ENCODE assay signal across 1 cellular context in the genomic region with DNA sequence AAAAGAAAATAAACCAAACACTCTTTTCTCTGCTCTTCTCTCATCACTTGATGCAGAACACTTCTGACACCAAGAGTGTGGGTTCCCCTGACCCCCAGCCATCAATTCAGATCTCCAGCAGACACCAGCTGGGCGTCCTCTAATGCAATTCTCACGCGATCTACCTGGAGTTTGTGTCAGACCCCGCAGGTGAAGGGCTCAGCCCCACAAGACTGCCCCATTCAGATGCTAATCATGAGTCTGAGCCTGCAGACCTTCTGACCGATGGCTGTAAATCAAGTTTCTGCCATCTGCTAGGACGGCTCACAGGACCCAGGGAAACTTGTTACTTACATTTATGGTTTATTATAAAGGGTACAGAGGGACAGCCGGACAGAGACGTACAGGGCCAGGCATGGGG.
TF ChIP-seq lines count a peak whose summit lies in the region.

No MANE protein-coding gene starts in this region.

TF ChIP-seq in GM23338, 12 proteins besides CTCF, POLR2A, EP300 and RAD21 (continued from another document):
- TF ChIP-seq, protein P1, sequence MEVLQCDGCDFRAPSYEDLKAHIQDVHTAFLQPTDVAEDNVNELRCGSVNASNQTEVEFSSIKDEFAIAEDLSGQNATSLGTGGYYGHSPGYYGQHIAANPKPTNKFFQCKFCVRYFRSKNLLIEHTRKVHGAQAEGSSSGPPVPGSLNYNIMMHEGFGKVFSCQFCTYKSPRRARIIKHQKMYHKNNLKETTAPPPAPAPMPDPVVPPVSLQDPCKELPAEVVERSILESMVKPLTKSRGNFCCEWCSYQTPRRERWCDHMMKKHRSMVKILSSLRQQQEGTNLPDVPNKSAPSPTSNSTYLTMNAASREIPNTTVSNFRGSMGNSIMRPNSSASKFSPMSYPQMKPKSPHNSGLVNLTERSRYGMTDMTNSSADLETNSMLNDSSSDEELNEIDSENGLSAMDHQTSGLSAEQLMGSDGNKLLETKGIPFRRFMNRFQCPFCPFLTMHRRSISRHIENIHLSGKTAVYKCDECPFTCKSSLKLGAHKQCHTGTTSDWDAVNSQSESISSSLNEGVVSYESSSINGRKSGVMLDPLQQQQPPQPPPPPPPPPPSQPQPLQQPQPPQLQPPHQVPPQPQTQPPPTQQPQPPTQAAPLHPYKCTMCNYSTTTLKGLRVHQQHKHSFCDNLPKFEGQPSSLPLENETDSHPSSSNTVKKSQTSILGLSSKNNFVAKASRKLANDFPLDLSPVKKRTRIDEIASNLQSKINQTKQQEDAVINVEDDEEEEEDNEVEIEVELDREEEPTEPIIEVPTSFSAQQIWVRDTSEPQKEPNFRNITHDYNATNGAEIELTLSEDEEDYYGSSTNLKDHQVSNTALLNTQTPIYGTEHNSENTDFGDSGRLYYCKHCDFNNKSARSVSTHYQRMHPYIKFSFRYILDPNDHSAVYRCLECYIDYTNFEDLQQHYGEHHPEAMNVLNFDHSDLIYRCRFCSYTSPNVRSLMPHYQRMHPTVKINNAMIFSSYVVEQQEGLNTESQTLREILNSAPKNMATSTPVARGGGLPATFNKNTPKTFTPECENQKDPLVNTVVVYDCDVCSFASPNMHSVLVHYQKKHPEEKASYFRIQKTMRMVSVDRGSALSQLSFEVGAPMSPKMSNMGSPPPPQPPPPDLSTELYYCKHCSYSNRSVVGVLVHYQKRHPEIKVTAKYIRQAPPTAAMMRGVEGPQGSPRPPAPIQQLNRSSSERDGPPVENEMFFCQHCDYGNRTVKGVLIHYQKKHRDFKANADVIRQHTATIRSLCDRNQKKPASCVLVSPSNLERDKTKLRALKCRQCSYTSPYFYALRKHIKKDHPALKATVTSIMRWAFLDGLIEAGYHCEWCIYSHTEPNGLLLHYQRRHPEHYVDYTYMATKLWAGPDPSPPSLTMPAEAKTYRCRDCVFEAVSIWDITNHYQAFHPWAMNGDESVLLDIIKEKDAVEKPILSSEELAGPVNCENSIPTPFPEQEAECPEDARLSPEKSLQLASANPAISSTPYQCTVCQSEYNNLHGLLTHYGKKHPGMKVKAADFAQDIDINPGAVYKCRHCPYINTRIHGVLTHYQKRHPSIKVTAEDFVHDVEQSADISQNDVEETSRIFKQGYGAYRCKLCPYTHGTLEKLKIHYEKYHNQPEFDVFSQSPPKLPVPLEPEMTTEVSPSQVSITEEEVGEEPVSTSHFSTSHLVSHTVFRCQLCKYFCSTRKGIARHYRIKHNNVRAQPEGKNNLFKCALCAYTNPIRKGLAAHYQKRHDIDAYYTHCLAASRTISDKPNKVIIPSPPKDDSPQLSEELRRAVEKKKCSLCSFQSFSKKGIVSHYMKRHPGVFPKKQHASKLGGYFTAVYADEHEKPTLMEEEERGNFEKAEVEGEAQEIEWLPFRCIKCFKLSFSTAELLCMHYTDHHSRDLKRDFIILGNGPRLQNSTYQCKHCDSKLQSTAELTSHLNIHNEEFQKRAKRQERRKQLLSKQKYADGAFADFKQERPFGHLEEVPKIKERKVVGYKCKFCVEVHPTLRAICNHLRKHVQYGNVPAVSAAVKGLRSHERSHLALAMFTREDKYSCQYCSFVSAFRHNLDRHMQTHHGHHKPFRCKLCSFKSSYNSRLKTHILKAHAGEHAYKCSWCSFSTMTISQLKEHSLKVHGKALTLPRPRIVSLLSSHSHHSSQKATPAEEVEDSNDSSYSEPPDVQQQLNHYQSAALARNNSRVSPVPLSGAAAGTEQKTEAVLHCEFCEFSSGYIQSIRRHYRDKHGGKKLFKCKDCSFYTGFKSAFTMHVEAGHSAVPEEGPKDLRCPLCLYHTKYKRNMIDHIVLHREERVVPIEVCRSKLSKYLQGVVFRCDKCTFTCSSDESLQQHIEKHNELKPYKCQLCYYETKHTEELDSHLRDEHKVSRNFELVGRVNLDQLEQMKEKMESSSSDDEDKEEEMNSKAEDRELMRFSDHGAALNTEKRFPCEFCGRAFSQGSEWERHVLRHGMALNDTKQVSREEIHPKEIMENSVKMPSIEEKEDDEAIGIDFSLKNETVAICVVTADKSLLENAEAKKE (CRISPR knock-in tag; IDR thresholded peaks at IDR 0.05), result no peak
- no peak for TF ChIP-seq JUNB (IDR thresholded peaks at IDR 0.05; ENCODE audit: unreplicated experiment)
- no peak for TF ChIP-seq POLR2AphosphoS5 (IDR thresholded peaks at IDR 0.05; ENCODE audit: low read depth)
